Comparison of ENCODE assay signal across 8 cellular contexts in genomic region chr13:24693862-24694471, GRCh38. TPM values are rescaled to one million over a fixed set of nuclear protein-coding genes. Genes with fewer than 3 reads are reported as not detected.
DNase-seq lines count a peak whose midpoint lies in the region; ATAC-seq and TF ChIP-seq lines count a peak whose summit lies in the region.

No MANE protein-coding gene starts in this region.

- peaks cover 7% of the 10 kb centered on the region for H3K4me1 Mint-ChIP-seq in activated T-cell treated with anti-CD3 and anti-CD28 coated beads, Interleukin-2, amount 50 U/mL, for 72 hours (ENCODE audit: low read depth)

- no peaks in the 10 kb centered on the region for H3K4me1 ChIP-seq in prostate gland (replicated peaks)

- TF ChIP-seq CTCF in GM10266 (IDR thresholded peaks at IDR 0.05; ENCODE audit: control insufficient read depth, insufficient read depth, low read depth, missing control alignments) (peak; percentile 70), prostate gland (IDR thresholded peaks at IDR 0.05) (peak; percentile 35 to 72 (median 68))

- no peaks in the 10 kb centered on the region for H3K36me3 Mint-ChIP-seq in activated T-cell treated with anti-CD3 and anti-CD28 coated beads, Interleukin-2, amount 50 U/mL, for 72 hours (ENCODE audit: insufficient read depth in 2 of 2)

- peak overlapping the region; percentile 25 to 27 for H3K4me3 Mint-ChIP-seq in activated T-cell treated with anti-CD3 and anti-CD28 coated beads, Interleukin-2, amount 50 U/mL, for 72 hours

- no peaks in the 10 kb centered on the region for H3K36me3 ChIP-seq in prostate gland

- H3K27ac ChIP-seq in prostate gland: no peak overlapping the region

- intact Hi-C loops in prostate gland (cut with DNase I): no loop called here

- no peaks in the 10 kb centered on the region for H3K9me3 Mint-ChIP-seq in activated T-cell treated with anti-CD3 and anti-CD28 coated beads, Interleukin-2, amount 50 U/mL, for 72 hours

- H3K9me3 ChIP-seq in prostate gland: no peaks in the 10 kb centered on the region

- no peak for TF ChIP-seq POLR2A in prostate gland (IDR thresholded peaks at IDR 0.05)

- H3K27ac Mint-ChIP-seq in activated T-cell treated with anti-CD3 and anti-CD28 coated beads, Interleukin-2, amount 50 U/mL, for 72 hours: no peak overlapping the region

- H3K27me3 ChIP-seq in prostate gland (replicated peaks; ENCODE audit: insufficient read depth): no peaks in the 10 kb centered on the region

- WGBS in prostate gland: 31% methylated on average over 17 of the region's 17 CpGs

- ATAC-seq in activated T-cell treated with anti-CD3 and anti-CD28 coated beads, Interleukin-2, amount 50 U/mL, for 72 hours (replicated peaks in 1 of 2): peak; percentile 75 to 78

- DNase-seq in A172 (ENCODE audit: low spot score) (peak; percentile 23), GM10266 (ENCODE audit: extremely low spot score) (peak; percentile 77), HK-2 (ENCODE audit: unreplicated experiment) (peak; percentile 20), NCI-H82 treated with DMSO at 0.1 percent for 48 hours (lab: John Stamatoyannopoulos, UW; ENCODE audit: unreplicated experiment) (peak; percentile 78), globus pallidus (ENCODE audit: low spot score) (peak; percentile 40), prostate gland (ENCODE audit: low spot score) (peak; percentile 53), NK-92 (lab: John Stamatoyannopoulos, UW; ENCODE audit: unreplicated experiment) (no peak)
- peak; percentile 36 to 52 for DNase-seq in activated T-cell treated with anti-CD3 and anti-CD28 coated beads, Interleukin-2, amount 50 U/mL, for 72 hours

- H3K4me3 ChIP-seq in prostate gland: no peak overlapping the region

- H3K27me3 Mint-ChIP-seq in activated T-cell treated with anti-CD3 and anti-CD28 coated beads, Interleukin-2, amount 50 U/mL, for 72 hours (ENCODE audit: low read depth): peaks cover 56% of the 10 kb centered on the region

RNA-seq across cellular contexts. Expression of gene ATP12A, which starts 13.8 kb away (rescaled TPM):
- total RNA-seq in A172 (2014; rRNA removed; shearing (Covaris generic)): 0.03 and 0.05 TPM in 2 replicates
- total RNA-seq in activated T-cell treated with anti-CD3 and anti-CD28 coated beads, Interleukin-2, amount 50 U/mL, for 72 hours: under 1 TPM; 0.05 to 0.32 TPM
- under 1 TPM; 0.09 to 0.91 TPM for total RNA-seq in prostate gland
